9 cellular contexts compared by ENCODE assay signal in the genomic region with DNA sequence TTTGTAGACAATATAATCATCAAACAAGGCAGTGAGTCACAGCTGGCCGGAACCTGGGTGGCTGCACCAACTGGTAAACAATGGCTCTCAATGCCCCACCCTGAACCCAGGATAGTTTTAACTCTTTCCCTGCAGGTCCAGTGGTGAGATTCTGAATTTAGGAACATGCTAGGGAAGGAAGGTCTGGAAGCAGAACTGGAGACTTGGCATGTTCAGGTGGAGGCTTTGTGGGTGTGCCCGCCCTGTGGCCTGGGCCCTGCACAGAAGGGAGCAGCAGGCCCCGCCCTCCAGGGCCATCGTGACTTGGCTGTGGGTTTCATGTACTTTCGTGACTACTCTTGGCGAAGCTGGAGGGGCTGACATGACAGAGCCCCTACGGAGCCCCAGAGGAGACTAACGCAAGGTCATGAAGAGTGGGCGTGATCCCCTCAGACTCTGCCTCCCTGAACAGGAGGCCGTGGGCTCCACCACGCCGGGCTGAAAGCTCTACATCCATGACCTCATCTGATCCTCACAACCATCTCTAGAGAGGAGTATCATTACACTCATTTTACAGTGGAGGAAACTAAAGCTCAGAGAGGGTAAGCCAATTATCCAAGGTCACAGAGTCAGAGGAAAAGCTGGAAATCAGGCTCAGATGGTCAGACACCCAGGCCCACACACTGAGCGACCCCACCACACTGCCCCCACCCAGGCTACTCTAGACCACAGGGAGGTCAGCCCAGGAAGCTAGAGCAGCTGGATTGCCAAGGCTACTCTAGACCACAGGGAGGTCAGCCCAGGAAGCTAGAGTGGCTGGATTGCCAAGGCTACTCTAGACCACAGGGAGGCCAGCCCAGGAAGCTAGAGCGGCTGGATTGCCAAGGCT. TPM values are rescaled to one million over a fixed set of nuclear protein-coding genes. Genes with fewer than 3 reads are reported as not detected.
DNase-seq lines count a peak whose midpoint lies in the region; ATAC-seq, FAIRE-seq and TF ChIP-seq lines count a peak whose summit lies in the region.
"Had no signal": no experiment of that assay in that cellular context is flagged by ENCODE, and none has a peak within 500 bp of the region (broad histone marks: within the 10 kb centered on the region; RNA-seq: fewer than 3 reads in every experiment).

No MANE protein-coding gene starts in this region.

- H3K27ac ChIP-seq in caudate nucleus (ENCODE audit: low read depth, low read length) (peak overlapping the region; percentile 79), lower lobe of right lung (peak overlapping the region; percentile 74)

- peak; percentile 25 for DNase-seq in activated naive CD4-positive, alpha-beta T cell treated with Interleukin-2 at 50 U/mL for 16 hours
- no peak for DNase-seq in activated naive CD4-positive, alpha-beta T cell (lab: John Stamatoyannopoulos, UW)
- DNase-seq in caudate nucleus (lab: John Stamatoyannopoulos, UW) (peak in 1 of 61 donors; percentile 19), lower lobe of right lung (no peak), urothelium cell line (ENCODE audit: low spot score) (peak; percentile 82), retina (no peak), KG1 (lab: John Stamatoyannopoulos, UW) (no peak)
- DNase-seq: activated naive CD8-positive, alpha-beta T cell treated with anti-CD3 and anti-CD28 coated beads, Interleukin-2, amount 10 ng/mL, durations not matched to agents 7 days and 5 days had no signal

- H3K9me3 ChIP-seq in lower lobe of right lung = no peaks in the 10 kb centered on the region

- intact Hi-C loops in lower lobe of right lung (cut with DNase I) = no loop called here

- H3K36me3 ChIP-seq in lower lobe of right lung = peaks cover 75% of the 10 kb centered on the region

- H3K4me3 ChIP-seq in lower lobe of right lung = no peak overlapping the region

- TF ChIP-seq CTCF in lower lobe of right lung (IDR thresholded peaks at IDR 0.05) = no peak

- H3K27me3 ChIP-seq in lower lobe of right lung (ENCODE audit: low read depth) = no peaks in the 10 kb centered on the region

- FAIRE-seq in urothelium cell line (lab: Jason Lieb, UNC) = no peak

- ATAC-seq in lower lobe of right lung = peak; percentile 42 to 61
- no peak for ATAC-seq in GM21360 (IDR thresholded peaks at IDR 0.05; ENCODE audit: unreplicated experiment)

- peaks cover 33% of the 10 kb centered on the region for H3K4me1 ChIP-seq in lower lobe of right lung

RNA-seq across cellular contexts. Expression of a gene that starts 27.3 kb away (rescaled TPM):
- 41.3 TPM for total RNA-seq in lower lobe of right lung

RNA-seq across cellular contexts. Expression of a gene that starts 43.7 kb away (rescaled TPM):
- total RNA-seq in lower lobe of right lung = 77.7 TPM

RNA-seq across cellular contexts. Expression of a gene that starts 47.5 kb away (rescaled TPM):
- total RNA-seq in lower lobe of right lung = 60.8 TPM

Comparison
In these comparisons a context has a peak if more than half of its experiments do, and no peak if none do; other contexts are left out.
1. DNase-seq: peak in activated naive CD4-positive, alpha-beta T cell treated with Interleukin-2 at 50 U/mL for 16 hours (single experiment) and urothelium cell line (single experiment); none in activated naive CD4-positive, alpha-beta T cell (0 of 4), lower lobe of right lung (single experiment), retina (single experiment) and KG1 (single experiment).